In the genomic region with DNA sequence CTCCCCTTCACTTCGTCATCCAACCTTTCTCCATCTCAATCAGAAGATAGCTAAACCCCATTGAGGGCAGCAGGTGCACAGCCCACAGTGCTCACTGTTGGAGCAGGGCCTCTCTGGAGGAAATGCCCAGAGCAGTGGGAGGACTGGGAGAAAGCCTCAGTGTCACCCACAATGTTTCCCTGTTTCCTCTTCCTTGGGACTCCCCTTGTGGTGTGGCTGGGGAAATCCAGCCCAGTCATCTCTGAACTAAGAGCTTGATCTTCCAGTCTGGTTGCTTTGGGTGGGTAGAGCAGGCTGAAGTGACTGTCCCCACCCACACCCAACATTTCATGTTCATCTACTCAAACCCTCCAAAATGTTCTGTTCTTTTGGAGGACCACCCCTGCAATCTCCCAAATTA, we compare ENCODE assay signal across 8 cellular contexts. TPM values are rescaled to one million over a fixed set of nuclear protein-coding genes. Genes with fewer than 3 reads are reported as not detected.
DNase-seq lines count a peak whose midpoint lies in the region; ATAC-seq, FAIRE-seq and TF ChIP-seq lines count a peak whose summit lies in the region.

No MANE protein-coding gene starts in this region.

- H3K27me3 Mint-ChIP-seq in activated T-helper 2 cell treated with anti-CD3 and anti-CD28 coated beads, Interferon-gamma antibody, Interleukin-2, Interleukin-4, amounts not matched to agents 10 μg/mL and 5 μg/mL and 100 μg/mL, durations not matched to agents 14 hours and 24 hours and 36 hours (ENCODE audit: low read depth): no peaks in the 10 kb centered on the region

- FAIRE-seq in HepG2 (lab: Jason Lieb, UNC): no peak

- TF ChIP-seq POLR2A in HepG2 (IDR thresholded peaks at IDR 0.05; ENCODE audit: insufficient read depth in 1 of 2, low read depth in 2 of 2, low read length in 2 of 2): no peak

- POLR2A ChIA-PET in HepG2 (lab: Yijun Ruan, JAX): interaction anchor here (0.6 kb wide), 1 partner anchor 146 kb away, joined by 3 read pairs; a partner anchor contains a TSS

- peaks cover 71% of the 10 kb centered on the region for H3K4me1 Mint-ChIP-seq in activated T-helper 2 cell treated with anti-CD3 and anti-CD28 coated beads, Interferon-gamma antibody, Interleukin-2, Interleukin-4, amounts not matched to agents 10 μg/mL and 5 μg/mL and 100 μg/mL, durations not matched to agents 14 hours and 24 hours and 36 hours (ENCODE audit: low read depth)

- ATAC-seq in GM19452 (IDR thresholded peaks at IDR 0.05; ENCODE audit: unreplicated experiment): peak; percentile 49
- ATAC-seq in HG03175 (IDR thresholded peaks at IDR 0.05; ENCODE audit: unreplicated experiment): peak; percentile 32
- ATAC-seq in HepG2: no peak

- H3K9me3 Mint-ChIP-seq in activated T-helper 2 cell treated with anti-CD3 and anti-CD28 coated beads, Interferon-gamma antibody, Interleukin-2, Interleukin-4, amounts not matched to agents 10 μg/mL and 5 μg/mL and 100 μg/mL, durations not matched to agents 14 hours and 24 hours and 36 hours: peaks cover 8% of the 10 kb centered on the region

- no peaks in the 10 kb centered on the region for H3K36me3 ChIP-seq in HepG2 (replicated peaks in 1 of 2; ENCODE audit: control insufficient read depth in 1 of 2, insufficient read depth in 2 of 2, low read length in 2 of 2)

- peaks cover 16% of the 10 kb centered on the region for H3K36me3 Mint-ChIP-seq in activated T-helper 2 cell treated with anti-CD3 and anti-CD28 coated beads, Interferon-gamma antibody, Interleukin-2, Interleukin-4, amounts not matched to agents 10 μg/mL and 5 μg/mL and 100 μg/mL, durations not matched to agents 14 hours and 24 hours and 36 hours (ENCODE audit: low read depth)

- H3K4me3 Mint-ChIP-seq in activated T-helper 2 cell treated with anti-CD3 and anti-CD28 coated beads, Interferon-gamma antibody, Interleukin-2, Interleukin-4, amounts not matched to agents 10 μg/mL and 5 μg/mL and 100 μg/mL, durations not matched to agents 14 hours and 24 hours and 36 hours (ENCODE audit: low read depth): peak overlapping the region; percentile 6

- H3K79me2 ChIP-seq in HepG2 (ENCODE audit: insufficient read depth, low read length): no peaks in the 10 kb centered on the region

- H3K4me3 ChIP-seq in HepG2 (replicated peaks in 1 of 3; ENCODE audit: insufficient read depth in 1 of 3, low read depth in 2 of 3, low read length in 3 of 3): no peak overlapping the region

- intact Hi-C loops in activated T-helper 2 cell treated with anti-CD3 and anti-CD28 coated beads, Interferon-gamma antibody, Interleukin-2, Interleukin-4, amounts not matched to agents 10 μg/mL and 5 μg/mL and 100 μg/mL, durations not matched to agents 14 hours and 24 hours and 36 hours (cut with micrococcal nuclease): loop anchor here (1.0 to 10.0 kb wide), 10 partner anchors 12 to 387 kb away; no protein-coding TSS in a partner anchor
- intact Hi-C loops in HepG2 (cut with micrococcal nuclease; ENCODE audit: unreplicated experiment): loop anchor here (10.0 kb wide), 1 partner anchor 620 kb away; no protein-coding TSS in a partner anchor

- no peaks in the 10 kb centered on the region for H4K20me1 ChIP-seq in HepG2 (ENCODE audit: insufficient read depth, low read length)

- no peaks in the 10 kb centered on the region for H3K27me3 ChIP-seq in HepG2 (ENCODE audit: control insufficient read depth in 1 of 2, insufficient read depth in 2 of 2, low read length in 2 of 2)

- no peak for TF ChIP-seq CTCF in HepG2 (CRISPR knock-in tag; IDR thresholded peaks at IDR 0.05)

- H3K9me3 ChIP-seq in HepG2 (ENCODE audit: low read length): no peaks in the 10 kb centered on the region

- in situ Hi-C loops in HepG2 (cut with HindIII; ENCODE audit: extremely low pct_ligation_motif_present, low pct_unique_long_range_greater_than_20kb): loop anchor here (25.0 kb wide), 2 partner anchors 177 to 277 kb away; no protein-coding TSS in a partner anchor

- no peak for TF ChIP-seq EP300 in HepG2 (IDR thresholded peaks at IDR 0.05; ENCODE audit: low read depth in 2 of 2, low read length in 2 of 2)
- TF ChIP-seq EP300 in HepG2 (CRISPR knock-in tag; IDR thresholded peaks at IDR 0.05; ENCODE audit: borderline replicate concordance): no peak

- CTCF ChIA-PET in HepG2 (lab: Yijun Ruan, JAX; ENCODE audit: low intra/inter-chr PET ratio, low total read pairs): no interaction called here

- no TSS peak for BruUV-seq in HepG2 (replicated peaks; lab: Mats Ljungman, UMichigan)

- H3K27ac Mint-ChIP-seq in activated T-helper 2 cell treated with anti-CD3 and anti-CD28 coated beads, Interferon-gamma antibody, Interleukin-2, Interleukin-4, amounts not matched to agents 10 μg/mL and 5 μg/mL and 100 μg/mL, durations not matched to agents 14 hours and 24 hours and 36 hours: peak overlapping the region; percentile 88

- WGBS in HepG2 (ENCODE audit: low lambda C conversion rate): 100% methylated on average over 1 of the region's 1 CpG

- peaks cover 45% of the 10 kb centered on the region for H3K4me1 ChIP-seq in HepG2 (ENCODE audit: insufficient read depth, low read length)

- no peak for TF ChIP-seq RAD21 in HepG2 (CRISPR knock-in tag; IDR thresholded peaks at IDR 0.05)

- H3K4me2 ChIP-seq in HepG2 (ENCODE audit: low read depth, low read length): no peak overlapping the region

- no peak overlapping the region for H2AFZ ChIP-seq in HepG2 (ENCODE audit: low read length)

- H3K27ac ChIP-seq in HepG2 (ENCODE audit: extremely low read length, insufficient read depth, low read length): no peak overlapping the region

- no peak overlapping the region for H3K9ac ChIP-seq in HepG2 (ENCODE audit: insufficient read depth, low read depth, low read length)

- peak; percentile 43 for DNase-seq in activated T-helper 2 cell treated with anti-CD3 and anti-CD28 coated beads, Interferon-gamma antibody, Interleukin-2, Interleukin-4, amounts not matched to agents 10 μg/mL and 5 μg/mL and 100 μg/mL, durations not matched to agents 14 hours and 24 hours and 36 hours (ENCODE audit: low spot score)
- DNase-seq in stimulated activated CD8-positive, alpha-beta memory T cell treated with anti-CD3 and anti-CD28 coated beads, Interleukin-15, amount 100 ng/mL, for 48 hours (ENCODE audit: low read depth in 2 of 2): peak; percentile 82 to 83
- DNase-seq in HepG2 (ENCODE audit: low spot score): no peak
- no peak for DNase-seq in RKO (ENCODE audit: low spot score)
- no peak for DNase-seq in ecto neural progenitor cell (ENCODE audit: low spot score)
- no peak for DNase-seq in NCI-H524 treated with DMSO at 0.1 percent for 48 hours (lab: John Stamatoyannopoulos, UW)

TF ChIP-seq in HepG2, 621 proteins besides CTCF, POLR2A, EP300 and RAD21 (continues in another document):
- TF ChIP-seq SIX1 (CRISPR knock-in tag; IDR thresholded peaks at IDR 0.05; ENCODE audit: borderline replicate concordance): no peak
- TF ChIP-seq, protein P1, sequence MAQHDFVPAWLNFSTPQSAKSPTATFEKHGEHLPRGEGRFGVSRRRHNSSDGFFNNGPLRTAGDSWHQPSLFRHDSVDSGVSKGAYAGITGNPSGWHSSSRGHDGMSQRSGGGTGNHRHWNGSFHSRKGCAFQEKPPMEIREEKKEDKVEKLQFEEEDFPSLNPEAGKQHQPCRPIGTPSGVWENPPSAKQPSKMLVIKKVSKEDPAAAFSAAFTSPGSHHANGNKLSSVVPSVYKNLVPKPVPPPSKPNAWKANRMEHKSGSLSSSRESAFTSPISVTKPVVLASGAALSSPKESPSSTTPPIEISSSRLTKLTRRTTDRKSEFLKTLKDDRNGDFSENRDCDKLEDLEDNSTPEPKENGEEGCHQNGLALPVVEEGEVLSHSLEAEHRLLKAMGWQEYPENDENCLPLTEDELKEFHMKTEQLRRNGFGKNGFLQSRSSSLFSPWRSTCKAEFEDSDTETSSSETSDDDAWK (CRISPR knock-in tag; IDR thresholded peaks at IDR 0.05): no peak
- no peak for TF ChIP-seq DPF2 (CRISPR knock-in tag; IDR thresholded peaks at IDR 0.05; ENCODE audit: borderline replicate concordance, low read depth)
- TF ChIP-seq, protein P2, sequence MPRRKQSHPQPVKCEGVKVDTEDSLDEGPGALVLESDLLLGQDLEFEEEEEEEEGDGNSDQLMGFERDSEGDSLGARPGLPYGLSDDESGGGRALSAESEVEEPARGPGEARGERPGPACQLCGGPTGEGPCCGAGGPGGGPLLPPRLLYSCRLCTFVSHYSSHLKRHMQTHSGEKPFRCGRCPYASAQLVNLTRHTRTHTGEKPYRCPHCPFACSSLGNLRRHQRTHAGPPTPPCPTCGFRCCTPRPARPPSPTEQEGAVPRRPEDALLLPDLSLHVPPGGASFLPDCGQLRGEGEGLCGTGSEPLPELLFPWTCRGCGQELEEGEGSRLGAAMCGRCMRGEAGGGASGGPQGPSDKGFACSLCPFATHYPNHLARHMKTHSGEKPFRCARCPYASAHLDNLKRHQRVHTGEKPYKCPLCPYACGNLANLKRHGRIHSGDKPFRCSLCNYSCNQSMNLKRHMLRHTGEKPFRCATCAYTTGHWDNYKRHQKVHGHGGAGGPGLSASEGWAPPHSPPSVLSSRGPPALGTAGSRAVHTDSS (CRISPR knock-in tag; conservative IDR thresholded peaks at IDR 0.05): no peak

RNA-seq across cellular contexts. Expression of a gene that starts 29.8 kb away (rescaled TPM):
- total RNA-seq in activated T-helper 2 cell treated with anti-CD3 and anti-CD28 coated beads, Interferon-gamma antibody, Interleukin-2, Interleukin-4, amounts not matched to agents 10 μg/mL and 5 μg/mL and 100 μg/mL, durations not matched to agents 14 hours and 24 hours and 36 hours: 174 and 182 TPM in 2 replicates
- total RNA-seq in HepG2 (2016; rRNA removed; fragmentation: Illumina TruSeq; extraction: Trizol): 28.4 and 39.7 TPM in 2 replicates
- 9.2 and 9.8 TPM in 2 replicates for total RNA-seq in HepG2 (2016; cell fraction: cytosol; rRNA removed; fragmentation: Illumina TruSeq; extraction: Trizol; ENCODE audit: low read depth)
- total RNA-seq in HepG2 (2016; cell fraction: insoluble cytoplasmic fraction; rRNA removed; fragmentation: Illumina TruSeq; extraction: Trizol): 30.2 and 38.4 TPM in 2 replicates
- 9.8 and 12.4 TPM in 2 replicates for total RNA-seq in HepG2 (2016; cell fraction: membrane; rRNA removed; fragmentation: Illumina TruSeq; extraction: Trizol)
- total RNA-seq in HepG2 (2016; cell fraction: nucleus; rRNA removed; fragmentation: Illumina TruSeq; extraction: Trizol): 43.4 and 44.1 TPM in 2 replicates
- polyA plus RNA-seq in HepG2 (2011; rRNA removed): 8.9 and 11.0 TPM in 2 replicates
- polyA plus RNA-seq in HepG2 (2011; cell fraction: cytosol; rRNA removed): 3.7 and 4.4 TPM in 2 replicates
- polyA plus RNA-seq in HepG2 (2011; cell fraction: nucleus; rRNA removed): 10.7 and 10.8 TPM in 2 replicates
- polyA plus RNA-seq in HepG2 (2012): 11.9 and 16.4 TPM in 2 replicates
- 2.1 and 2.5 TPM in 2 replicates for polyA plus RNA-seq in HepG2 (2016; cell fraction: cytosol; fragmentation: Illumina TruSeq; extraction: Trizol; ENCODE audit: low read depth)
- 28.4 and 29.1 TPM in 2 replicates for polyA plus RNA-seq in HepG2 (2016; cell fraction: insoluble cytoplasmic fraction; fragmentation: Illumina TruSeq; extraction: Trizol; ENCODE audit: low read depth)
- 3.5 and 4.2 TPM in 2 replicates for polyA plus RNA-seq in HepG2 (2016; cell fraction: membrane; fragmentation: Illumina TruSeq; extraction: Trizol; ENCODE audit: low read depth)
- polyA plus RNA-seq in HepG2 (2016; cell fraction: nucleus; fragmentation: Illumina TruSeq; extraction: Trizol; ENCODE audit: insufficient read depth, low read depth): 38.4 and 40.2 TPM in 2 replicates
- polyA minus RNA-seq in HepG2 (2011; rRNA and poly(A)+ RNA removed; ENCODE audit: low replicate concordance): 4.5 and 20.2 TPM in 2 replicates
- polyA minus RNA-seq in HepG2 (2011; cell fraction: cytosol; rRNA and poly(A)+ RNA removed): 4.9 and 5.7 TPM in 2 replicates
- 48.0 and 61.4 TPM in 2 replicates for polyA minus RNA-seq in HepG2 (2011; cell fraction: nucleus; rRNA and poly(A)+ RNA removed)

Comparison
In these comparisons a context has a peak if more than half of its experiments do, and no peak if none do; other contexts are left out.
1. DNase-seq: peak in activated T-helper 2 cell treated with anti-CD3 and anti-CD28 coated beads, Interferon-gamma antibody, Interleukin-2, Interleukin-4, amounts not matched to agents 10 μg/mL and 5 μg/mL and 100 μg/mL, durations not matched to agents 14 hours and 24 hours and 36 hours (single experiment) and stimulated activated CD8-positive, alpha-beta memory T cell treated with anti-CD3 and anti-CD28 coated beads, Interleukin-15, amount 100 ng/mL, for 48 hours (2 of 2); none in HepG2 (single experiment), RKO (single experiment), ecto neural progenitor cell (single experiment) and NCI-H524 treated with DMSO at 0.1 percent for 48 hours (single experiment).